1 cellular context compared by ENCODE assay signal in genomic region chr18:45104071-45104440, GRCh38.
TF ChIP-seq lines count a peak whose summit lies in the region.

No MANE protein-coding gene starts in this region.

TF ChIP-seq in H1, 55 proteins besides CTCF, POLR2A, EP300 and RAD21 (continued from another document):
- TF ChIP-seq CHD7 (IDR thresholded peaks at IDR 0.05; ENCODE audit: insufficient replicate concordance, low read length) = no peak
